ENCODE assay signal across 17 cellular contexts in genomic region chr6:123306334-123306733, GRCh38.
"Had no signal": no experiment of that assay in that cellular context is flagged by ENCODE, and none has a peak within 500 bp of the region (broad histone marks: within the 10 kb centered on the region; RNA-seq: fewer than 3 reads in every experiment).

No MANE protein-coding gene starts in this region.

- H3K27ac Mint-ChIP-seq: activated CD8-positive, alpha-beta memory T cell treated with anti-CD3 and anti-CD28 coated beads, Interleukin-2, amount 10 ng/mL, durations not matched to agents 7 days and 5 days; activated naive CD4-positive, alpha-beta T cell treated with anti-CD3 and anti-CD28 coated beads for 36 hours; activated naive CD8-positive, alpha-beta T cell treated with anti-CD3 and anti-CD28 coated beads, Interleukin-2, amount 50 U/mL, for 24 hours; activated T-helper 2 cell treated with anti-CD3 and anti-CD28 coated beads, Interferon-gamma antibody, Interleukin-2, Interleukin-4, amounts not matched to agents 10 μg/mL and 5 μg/mL and 100 μg/mL, durations not matched to agents 14 hours and 24 hours and 36 hours; natural killer cell had no signal

- ATAC-seq: activated CD8-positive, alpha-beta memory T cell treated with anti-CD3 and anti-CD28 coated beads, Interleukin-2, amount 10 ng/mL, durations not matched to agents 7 days and 5 days; activated naive CD8-positive, alpha-beta T cell treated with anti-CD3 and anti-CD28 coated beads, Interleukin-2, amount 50 U/mL, for 24 hours; natural killer cell; psoas muscle; sciatic nerve; upper lobe of right lung had no signal

- H3K4me1 Mint-ChIP-seq: activated CD8-positive, alpha-beta memory T cell treated with anti-CD3 and anti-CD28 coated beads, Interleukin-2, amount 10 ng/mL, durations not matched to agents 7 days and 5 days; activated naive CD8-positive, alpha-beta T cell treated with anti-CD3 and anti-CD28 coated beads, Interleukin-2, amount 50 U/mL, for 24 hours; natural killer cell had no signal

- H3K4me1 ChIP-seq: stomach, testis, upper lobe of right lung had no signal

- H3K36me3 ChIP-seq: stomach, upper lobe of right lung had no signal

- H3K27ac ChIP-seq: psoas muscle, stomach, testis, upper lobe of right lung had no signal

- H3K36me3 Mint-ChIP-seq: activated CD8-positive, alpha-beta memory T cell treated with anti-CD3 and anti-CD28 coated beads, Interleukin-2, amount 10 ng/mL, durations not matched to agents 7 days and 5 days; natural killer cell had no signal

- H3K27me3 Mint-ChIP-seq: activated CD8-positive, alpha-beta memory T cell treated with anti-CD3 and anti-CD28 coated beads, Interleukin-2, amount 10 ng/mL, durations not matched to agents 7 days and 5 days; activated naive CD8-positive, alpha-beta T cell treated with anti-CD3 and anti-CD28 coated beads, Interleukin-2, amount 50 U/mL, for 24 hours had no signal

- DNase-seq: activated CD4-positive, alpha-beta T cell treated with anti-CD3 and anti-CD28 coated beads for 1 hour; activated CD4-positive, alpha-beta T cell treated with anti-CD3 and anti-CD28 coated beads, Interleukin-2, amount 50 U/mL, for 48 hours; activated CD8-positive, alpha-beta memory T cell treated with anti-CD3 and anti-CD28 coated beads, Interleukin-2, amount 10 ng/mL, durations not matched to agents 7 days and 5 days; activated naive CD4-positive, alpha-beta T cell treated with anti-CD3 and anti-CD28 coated beads for 36 hours; activated naive CD8-positive, alpha-beta T cell treated with anti-CD3 and anti-CD28 coated beads, Interleukin-2, amount 50 U/mL, for 24 hours; activated T-cell treated with anti-CD3 and anti-CD28 coated beads, Interleukin-2, amount 50 U/mL, for 1 hour; aorta; head of caudate nucleus; natural killer cell; occipital lobe; psoas muscle; stomach; T-helper 2 cell; testis; upper lobe of right lung had no signal

- H3K4me3 ChIP-seq: psoas muscle, stomach, testis, upper lobe of right lung had no signal

- H3K9me3 ChIP-seq: psoas muscle, stomach, testis, upper lobe of right lung had no signal

- H3K27me3 ChIP-seq: stomach, testis, upper lobe of right lung had no signal

- H3K9me3 Mint-ChIP-seq: activated naive CD8-positive, alpha-beta T cell treated with anti-CD3 and anti-CD28 coated beads, Interleukin-2, amount 50 U/mL, for 24 hours; activated T-helper 2 cell treated with anti-CD3 and anti-CD28 coated beads, Interferon-gamma antibody, Interleukin-2, Interleukin-4, amounts not matched to agents 10 μg/mL and 5 μg/mL and 100 μg/mL, durations not matched to agents 14 hours and 24 hours and 36 hours had no signal

- H3K4me3 Mint-ChIP-seq: activated CD8-positive, alpha-beta memory T cell treated with anti-CD3 and anti-CD28 coated beads, Interleukin-2, amount 10 ng/mL, durations not matched to agents 7 days and 5 days; activated naive CD4-positive, alpha-beta T cell treated with anti-CD3 and anti-CD28 coated beads for 36 hours; activated naive CD8-positive, alpha-beta T cell treated with anti-CD3 and anti-CD28 coated beads, Interleukin-2, amount 50 U/mL, for 24 hours; natural killer cell had no signal
